ENCODE assay signal across 8 cellular contexts in the genomic region with DNA sequence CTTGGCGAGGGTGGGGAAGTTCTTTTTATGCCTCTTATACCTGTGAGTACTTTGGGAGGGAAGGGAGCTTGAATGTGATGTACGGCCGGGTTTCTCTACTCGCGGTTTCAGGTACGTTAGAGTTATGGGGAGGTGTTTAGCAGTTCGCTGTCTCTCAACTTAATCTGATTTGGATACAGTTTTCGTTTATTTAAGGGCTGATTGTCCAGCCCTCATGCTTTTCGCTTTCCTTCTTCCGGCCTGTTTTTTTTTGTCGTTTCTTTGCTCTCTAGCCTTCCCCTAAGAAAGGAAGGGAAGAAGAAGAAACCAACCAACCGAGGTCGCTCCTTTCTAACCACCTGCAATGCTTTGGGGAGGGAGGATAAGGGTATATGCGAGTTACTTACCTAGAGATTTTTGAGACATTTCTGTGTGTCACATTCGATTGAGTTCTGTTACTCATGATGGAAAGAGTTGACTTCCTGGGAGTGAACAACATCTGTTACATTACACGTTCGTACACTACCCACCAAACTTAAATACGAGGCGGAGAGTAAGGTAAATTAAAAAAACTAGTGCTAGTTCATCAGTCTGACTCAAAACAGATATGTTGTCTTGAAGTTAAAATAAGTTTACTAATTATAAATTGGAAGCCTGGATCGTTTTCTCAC. TPM values are rescaled to one million over a fixed set of nuclear protein-coding genes. Genes with fewer than 3 reads are reported as not detected.
DNase-seq lines count a peak whose midpoint lies in the region; ATAC-seq and TF ChIP-seq lines count a peak whose summit lies in the region.

No MANE protein-coding gene starts in this region.

- H3K27me3 ChIP-seq in spleen (replicated peaks in 1 of 7): no peaks in the 10 kb centered on the region

- in situ Hi-C loops in SK-MEL-5 (cut with HindIII; ENCODE audit: low pct_unique_long_range_greater_than_20kb, low sequenced_read_pairs): no loop called here

- no peak for TF ChIP-seq POLR2A in spleen (IDR thresholded peaks at IDR 0.05)

- intact Hi-C loops in spleen (cut with DNase I; ENCODE audit: low total_unique reads): loop anchor here (10.0 kb wide), 1 partner anchor 153 kb away; a partner anchor contains a TSS
- intact Hi-C loops in activated T-helper 1 cell treated with anti-CD3 and anti-CD28 coated beads, Interleukin-12 subunit alpha, Interleukin-12 subunit beta, Interleukin-2, Interleukin-4 antibody, amounts not matched to agents 30 ng/mL and 10 ng/mL and 1 ng/mL, durations not matched to agents 14 hours and 24 hours and 36 hours (cut with micrococcal nuclease): loop anchor here (1.0 to 10.0 kb wide), 9 partner anchors 10 to 1914 kb away; a partner anchor contains a TSS

- peak; percentile 16 for DNase-seq in NCI-H2107 treated with DMSO at 0.1 percent for 48 hours (lab: John Stamatoyannopoulos, UW; ENCODE audit: unreplicated experiment)
- no peak for DNase-seq in NCI-H2107 (lab: John Stamatoyannopoulos, UW)
- DNase-seq in SK-MEL-5 (ENCODE audit: low read depth, low spot score): peak; percentile 2
- peak; percentile 13 for DNase-seq in globus pallidus (ENCODE audit: low spot score)
- no peak for DNase-seq in spleen
- DNase-seq in activated T-helper 1 cell treated with anti-CD3 and anti-CD28 coated beads, Interleukin-12 subunit alpha, Interleukin-12 subunit beta, Interleukin-2, Interleukin-4 antibody, amounts not matched to agents 30 ng/mL and 10 ng/mL and 1 ng/mL, durations not matched to agents 14 hours and 24 hours and 36 hours (ENCODE audit: low spot score): no peak
- DNase-seq in glutamatergic neuron: no peak

- no peak overlapping the region for H3K4me3 Mint-ChIP-seq in activated T-helper 1 cell treated with anti-CD3 and anti-CD28 coated beads, Interleukin-12 subunit alpha, Interleukin-12 subunit beta, Interleukin-2, Interleukin-4 antibody, amounts not matched to agents 30 ng/mL and 10 ng/mL and 1 ng/mL, durations not matched to agents 14 hours and 24 hours and 36 hours
- no peak overlapping the region for H3K4me3 Mint-ChIP-seq in glutamatergic neuron (ENCODE audit: unreplicated experiment)

- H3K4me3 ChIP-seq in spleen: peak overlapping the region; percentile 84 to 95 (median 90)

- ATAC-seq in HG03064 (IDR thresholded peaks at IDR 0.05; ENCODE audit: low read depth, unreplicated experiment): peak; percentile 1

- peaks cover 0 to 5% (median under 1%) of the 10 kb centered on the region in 6 donors for H3K36me3 ChIP-seq in spleen

- no peak overlapping the region for H3K27ac Mint-ChIP-seq in activated T-helper 1 cell treated with anti-CD3 and anti-CD28 coated beads, Interleukin-12 subunit alpha, Interleukin-12 subunit beta, Interleukin-2, Interleukin-4 antibody, amounts not matched to agents 30 ng/mL and 10 ng/mL and 1 ng/mL, durations not matched to agents 14 hours and 24 hours and 36 hours
- no peak overlapping the region for H3K27ac Mint-ChIP-seq in glutamatergic neuron (ENCODE audit: unreplicated experiment)

- H3K4me1 Mint-ChIP-seq in activated T-helper 1 cell treated with anti-CD3 and anti-CD28 coated beads, Interleukin-12 subunit alpha, Interleukin-12 subunit beta, Interleukin-2, Interleukin-4 antibody, amounts not matched to agents 30 ng/mL and 10 ng/mL and 1 ng/mL, durations not matched to agents 14 hours and 24 hours and 36 hours (ENCODE audit: low read depth): peaks cover 40% of the 10 kb centered on the region
- H3K4me1 Mint-ChIP-seq in glutamatergic neuron (ENCODE audit: low read depth, unreplicated experiment): peaks cover 16% of the 10 kb centered on the region

- TF ChIP-seq CTCF in spleen (IDR thresholded peaks at IDR 0.05 in 8 of 11, conservative IDR thresholded peaks at IDR 0.05 in 3 of 11) (no peak), glutamatergic neuron (IDR thresholded peaks at IDR 0.05; ENCODE audit: partially characterized antibody, unreplicated experiment) (no peak)

- peak overlapping the region; percentile 85 to 97 (median 91) for H3K27ac ChIP-seq in spleen

- peaks cover 7% of the 10 kb centered on the region for H3K36me3 Mint-ChIP-seq in activated T-helper 1 cell treated with anti-CD3 and anti-CD28 coated beads, Interleukin-12 subunit alpha, Interleukin-12 subunit beta, Interleukin-2, Interleukin-4 antibody, amounts not matched to agents 30 ng/mL and 10 ng/mL and 1 ng/mL, durations not matched to agents 14 hours and 24 hours and 36 hours (ENCODE audit: low read depth)
- no peaks in the 10 kb centered on the region for H3K36me3 Mint-ChIP-seq in glutamatergic neuron (ENCODE audit: unreplicated experiment)

- no peaks in the 10 kb centered on the region for H3K9me3 Mint-ChIP-seq in activated T-helper 1 cell treated with anti-CD3 and anti-CD28 coated beads, Interleukin-12 subunit alpha, Interleukin-12 subunit beta, Interleukin-2, Interleukin-4 antibody, amounts not matched to agents 30 ng/mL and 10 ng/mL and 1 ng/mL, durations not matched to agents 14 hours and 24 hours and 36 hours
- H3K9me3 Mint-ChIP-seq in glutamatergic neuron (ENCODE audit: unreplicated experiment): peaks cover 6% of the 10 kb centered on the region

- WGBS in spleen, 5 donors: 2 to 3% (median 2%) methylated on average over 20 of the region's 20 CpGs

- H3K9me3 ChIP-seq in spleen: no peaks in the 10 kb centered on the region

- H3K27me3 Mint-ChIP-seq in activated T-helper 1 cell treated with anti-CD3 and anti-CD28 coated beads, Interleukin-12 subunit alpha, Interleukin-12 subunit beta, Interleukin-2, Interleukin-4 antibody, amounts not matched to agents 30 ng/mL and 10 ng/mL and 1 ng/mL, durations not matched to agents 14 hours and 24 hours and 36 hours (ENCODE audit: insufficient read depth): no peaks in the 10 kb centered on the region
- no peaks in the 10 kb centered on the region for H3K27me3 Mint-ChIP-seq in glutamatergic neuron (ENCODE audit: unreplicated experiment)

- H3K4me1 ChIP-seq in spleen: peaks cover 23 to 80% (median 61%) of the 10 kb centered on the region in 6 donors

RNA-seq across cellular contexts. Expression of a gene that starts 0.9 kb away (rescaled TPM):
- total RNA-seq in SK-MEL-5 (2014; rRNA removed; shearing (Covaris generic)): 7.2 and 12.1 TPM in 2 replicates
- 10.6 and 15.2 TPM in 2 replicates for polyA plus RNA-seq in SK-MEL-5 (2015; cell fraction: cytosol; rRNA removed)
- 17.1 and 26.1 TPM in 2 replicates for polyA plus RNA-seq in SK-MEL-5 (2015; cell fraction: nucleus; rRNA removed)
- total RNA-seq in spleen: 10 to 100 TPM; 23.8 to 49.5 (median 32.3) TPM
- 10 to 100 TPM; 14.6 to 25.4 (median 22.3) TPM for polyA plus RNA-seq in spleen
- total RNA-seq in activated T-helper 1 cell treated with anti-CD3 and anti-CD28 coated beads, Interleukin-12 subunit alpha, Interleukin-12 subunit beta, Interleukin-2, Interleukin-4 antibody, amounts not matched to agents 30 ng/mL and 10 ng/mL and 1 ng/mL, durations not matched to agents 14 hours and 24 hours and 36 hours: 84.7 and 84.8 TPM in 2 replicates
- 57.4 TPM for total RNA-seq in glutamatergic neuron (ENCODE audit: unreplicated experiment)

RNA-seq across cellular contexts. Expression of a gene that starts 1.9 kb away (rescaled TPM):
- 63.1 and 71.9 TPM in 2 replicates for total RNA-seq in SK-MEL-5 (2014; rRNA removed; shearing (Covaris generic))
- polyA plus RNA-seq in SK-MEL-5 (2015; cell fraction: cytosol; rRNA removed): 41.3 and 44.6 TPM in 2 replicates
- 25.4 and 35.4 TPM in 2 replicates for polyA plus RNA-seq in SK-MEL-5 (2015; cell fraction: nucleus; rRNA removed)
- total RNA-seq in spleen (10 to 100 TPM; 19.7 to 49.7 (median 30.8) TPM), glutamatergic neuron (ENCODE audit: unreplicated experiment) (32.6 TPM)
- 10 to 100 TPM; 18.3 to 26.6 (median 22.0) TPM for polyA plus RNA-seq in spleen
- 37.0 and 37.3 TPM in 2 replicates for total RNA-seq in activated T-helper 1 cell treated with anti-CD3 and anti-CD28 coated beads, Interleukin-12 subunit alpha, Interleukin-12 subunit beta, Interleukin-2, Interleukin-4 antibody, amounts not matched to agents 30 ng/mL and 10 ng/mL and 1 ng/mL, durations not matched to agents 14 hours and 24 hours and 36 hours

RNA-seq across cellular contexts. Expression of a gene that starts 37.1 kb away (rescaled TPM):
- 0.29 and 0.50 TPM in 2 replicates for total RNA-seq in SK-MEL-5 (2014; rRNA removed; shearing (Covaris generic))
- 0.12 and 0.49 TPM in 2 replicates for polyA plus RNA-seq in SK-MEL-5 (2015; cell fraction: cytosol; rRNA removed)
- polyA plus RNA-seq in SK-MEL-5 (2015; cell fraction: nucleus; rRNA removed): 3.2 and 6.4 TPM in 2 replicates
- total RNA-seq in spleen (1 to 10 TPM in 5 of 7 donors, under 1 TPM in 1, not detected in 1; 0.47 to 2.8 (median 1.5) TPM), glutamatergic neuron (ENCODE audit: unreplicated experiment) (1.2 TPM)
- polyA plus RNA-seq in spleen: 1 to 10 TPM; 4.3 to 5.3 (median 4.4) TPM
- total RNA-seq in activated T-helper 1 cell treated with anti-CD3 and anti-CD28 coated beads, Interleukin-12 subunit alpha, Interleukin-12 subunit beta, Interleukin-2, Interleukin-4 antibody, amounts not matched to agents 30 ng/mL and 10 ng/mL and 1 ng/mL, durations not matched to agents 14 hours and 24 hours and 36 hours: 1.5 and 1.7 TPM in 2 replicates

Comparison
In these comparisons a context has a peak if more than half of its experiments do, and no peak if none do; other contexts are left out.
1. DNase-seq: peak in NCI-H2107 treated with DMSO at 0.1 percent for 48 hours (single experiment), SK-MEL-5 (single experiment) and globus pallidus (single experiment); none in NCI-H2107 (single experiment), spleen (single experiment), activated T-helper 1 cell treated with anti-CD3 and anti-CD28 coated beads, Interleukin-12 subunit alpha, Interleukin-12 subunit beta, Interleukin-2, Interleukin-4 antibody, amounts not matched to agents 30 ng/mL and 10 ng/mL and 1 ng/mL, durations not matched to agents 14 hours and 24 hours and 36 hours (single experiment) and glutamatergic neuron (single experiment).